Comparison of ENCODE assay signal across 3 cellular contexts in genomic region chr17:62666801-62667591, GRCh38.
TF ChIP-seq lines count a peak whose summit lies in the region.

No MANE protein-coding gene starts in this region.

TF ChIP-seq in SK-N-SH, 30 proteins besides CTCF, POLR2A, EP300 and RAD21 (continued from another document):
- TF ChIP-seq PBX3 (IDR thresholded peaks at IDR 0.05) (no peak), RXRA (IDR thresholded peaks at IDR 0.05; ENCODE audit: borderline replicate concordance, low read depth) (no peak), FOSL2 (IDR thresholded peaks at IDR 0.05; ENCODE audit: borderline replicate concordance, low read depth) (no peak), MEF2A (IDR thresholded peaks at IDR 0.05; ENCODE audit: borderline replicate concordance, low read depth) (no peak), FOXM1 (IDR thresholded peaks at IDR 0.05; ENCODE audit: low read depth) (no peak)

TF ChIP-seq in SK-N-SH treated with all-trans-retinoic acid at 6 μM for 48 hours, 23 proteins besides CTCF, POLR2A, EP300 and RAD21 (continued from another document):
- TF ChIP-seq CREB5 (CRISPR knock-in tag; IDR thresholded peaks at IDR 0.05; ENCODE audit: low read depth): no peak
- TF ChIP-seq CSDC2 (CRISPR knock-in tag; IDR thresholded peaks at IDR 0.05): no peak

TF ChIP-seq in WTC11, 78 proteins besides CTCF, POLR2A, EP300 and RAD21 (continued from another document):
- no peak for TF ChIP-seq AFF4 (CRISPR knock-in tag; IDR thresholded peaks at IDR 0.05; ENCODE audit: borderline replicate concordance)
- no peak for TF ChIP-seq ZNF396 (CRISPR knock-in tag; IDR thresholded peaks at IDR 0.05; ENCODE audit: borderline replicate concordance)
- TF ChIP-seq ATF2 (CRISPR knock-in tag; IDR thresholded peaks at IDR 0.05; ENCODE audit: borderline replicate concordance, low read depth): no peak
- TF ChIP-seq JUN (CRISPR knock-in tag; IDR thresholded peaks at IDR 0.05): no peak
- no peak for TF ChIP-seq EMX1 (CRISPR knock-in tag; IDR thresholded peaks at IDR 0.05)
- no peak for TF ChIP-seq TEAD1 (CRISPR knock-in tag; IDR thresholded peaks at IDR 0.05)
- no peak for TF ChIP-seq E2F4 (CRISPR knock-in tag; IDR thresholded peaks at IDR 0.05; ENCODE audit: borderline replicate concordance, low read depth)
- TF ChIP-seq MAX (CRISPR knock-in tag; IDR thresholded peaks at IDR 0.05): no peak
- TF ChIP-seq RORB (CRISPR knock-in tag; IDR thresholded peaks at IDR 0.05): no peak
- TF ChIP-seq MLX (CRISPR knock-in tag; IDR thresholded peaks at IDR 0.05): no peak
- TF ChIP-seq ATF3 (CRISPR knock-in tag; conservative IDR thresholded peaks at IDR 0.05): no peak
- no peak for TF ChIP-seq AR (CRISPR knock-in tag; IDR thresholded peaks at IDR 0.05)
- TF ChIP-seq SP1 (CRISPR knock-in tag; conservative IDR thresholded peaks at IDR 0.05): no peak
